8 cellular contexts compared by ENCODE assay signal in the genomic region with DNA sequence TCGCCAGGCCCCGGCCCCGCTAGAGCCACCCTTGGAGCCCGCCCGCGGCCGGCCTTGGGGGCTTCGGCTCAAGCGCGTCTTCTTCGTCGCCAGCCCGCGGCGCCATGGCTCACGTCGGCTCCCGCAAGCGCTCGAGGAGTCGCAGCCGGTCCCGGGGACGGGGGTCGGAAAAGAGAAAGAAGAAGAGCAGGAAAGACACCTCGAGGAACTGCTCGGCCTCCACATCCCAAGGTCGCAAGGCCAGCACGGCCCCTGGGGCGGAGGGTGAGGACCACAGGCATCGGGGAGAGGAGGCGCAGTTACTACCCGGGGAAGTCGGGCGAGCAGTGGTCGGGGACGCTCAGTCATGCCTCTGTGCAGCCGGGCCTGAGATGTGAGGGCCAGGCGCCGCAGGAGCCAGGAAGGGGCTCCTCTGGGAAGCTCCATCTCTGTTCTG. TPM values are rescaled to one million over a fixed set of nuclear protein-coding genes. Genes with fewer than 3 reads are reported as not detected.
DNase-seq lines count a peak whose midpoint lies in the region; ATAC-seq and TF ChIP-seq lines count a peak whose summit lies in the region.

No MANE protein-coding gene starts in this region.

- no peaks in the 10 kb centered on the region for H3K27me3 ChIP-seq in Karpas-422 (ENCODE audit: low read length)
- H3K27me3 ChIP-seq in mammary epithelial cell (ENCODE audit: insufficient read depth, low read length) = no peaks in the 10 kb centered on the region
- no peaks in the 10 kb centered on the region for H3K27me3 ChIP-seq in upper lobe of right lung

- H3K36me3 ChIP-seq in Karpas-422 (ENCODE audit: insufficient read depth, low read length) (peaks cover 13% of the 10 kb centered on the region; the same call in 1 of the 2 replicates), mammary epithelial cell (ENCODE audit: insufficient read depth, low read length) (no peaks in the 10 kb centered on the region), upper lobe of right lung (peaks cover 5% of the 10 kb centered on the region)

- H2AFZ ChIP-seq in Karpas-422 (ENCODE audit: low read length) = no peak overlapping the region
- H2AFZ ChIP-seq in mammary epithelial cell (ENCODE audit: low read depth, low read length) = peak overlapping the region; percentile 83

- H3K9me2 ChIP-seq in Karpas-422 (replicated peaks; ENCODE audit: insufficient read depth, low read length) = no peaks in the 10 kb centered on the region

- dilution Hi-C loops in mammary epithelial cell (cut with HindIII; ENCODE audit: low sequenced_read_pairs) = no loop called here

- no TSS peak for BruUV-seq in mammary epithelial cell (replicated peaks; lab: Mats Ljungman, UMichigan)

- H3K4me1 ChIP-seq in Karpas-422 (ENCODE audit: low read length) (peaks cover 41% of the 10 kb centered on the region), mammary epithelial cell (ENCODE audit: insufficient read depth, low read length) (peaks cover 44% of the 10 kb centered on the region), upper lobe of right lung (peaks cover 68% of the 10 kb centered on the region)

- H3K9me3 ChIP-seq in Karpas-422 (ENCODE audit: low read length) (no peaks in the 10 kb centered on the region), mammary epithelial cell (replicated peaks; ENCODE audit: insufficient read depth, low read length) (no peaks in the 10 kb centered on the region), upper lobe of right lung (no peaks in the 10 kb centered on the region)

- in situ Hi-C loops in mammary epithelial cell (cut with MboI; ENCODE audit: low sequenced_read_pairs in 2 of 2) = no loop called here

- ATAC-seq in GM19395 (IDR thresholded peaks at IDR 0.05; ENCODE audit: unreplicated experiment) = peak; percentile 38
- ATAC-seq in upper lobe of right lung = no peak

- 4% methylated on average over 10 of the region's 40 CpGs for WGBS in mammary epithelial cell (ENCODE audit: low coverage, missing lambda C conversion rate)

- H3K4me2 ChIP-seq in Karpas-422 (ENCODE audit: low read depth, low read length, poor library complexity, severe bottlenecking) = peak overlapping the region; percentile 80
- peak overlapping the region; percentile 93 for H3K4me2 ChIP-seq in mammary epithelial cell (ENCODE audit: insufficient read depth, low read depth, low read length)

- no peak for DNase-seq in AG09309 (ENCODE audit: low read depth)
- DNase-seq in Karpas-422 = peak; percentile 68
- no peak for DNase-seq in mammary epithelial cell
- peak; percentile 33 to 53 for DNase-seq in lung microvascular endothelial cell (ENCODE audit: low read depth in 2 of 2)
- DNase-seq in upper lobe of right lung = no peak
- no peak for DNase-seq in pons (ENCODE audit: low spot score)
- DNase-seq in NCI-H2081 treated with DMSO at 0.1 percent for 48 hours (lab: John Stamatoyannopoulos, UW) = no peak

- no peak for TF ChIP-seq CTCF in AG09309 (IDR thresholded peaks at IDR 0.05; ENCODE audit: control insufficient read depth, insufficient read depth, low read depth, low read length, missing control alignments)
- TF ChIP-seq CTCF in mammary epithelial cell (conservative IDR thresholded peaks at IDR 0.05 in 1 of 2, IDR thresholded peaks at IDR 0.05 in 1 of 2; ENCODE audit: extremely low read depth in 1 of 2, insufficient read depth in 1 of 2, low read depth in 1 of 2, low read length in 2 of 2) = no peak
- TF ChIP-seq CTCF in upper lobe of right lung (IDR thresholded peaks at IDR 0.05) = no peak

- H3K9ac ChIP-seq in Karpas-422 (ENCODE audit: low read length) = peak overlapping the region; percentile 78
- peak overlapping the region; percentile 70 for H3K9ac ChIP-seq in mammary epithelial cell (ENCODE audit: insufficient read depth, low read length)

- H4K20me1 ChIP-seq in Karpas-422 (ENCODE audit: insufficient read depth, low read depth, low read length) (peaks cover 22% of the 10 kb centered on the region), mammary epithelial cell (ENCODE audit: insufficient read depth, low read length) (no peaks in the 10 kb centered on the region)

- CTCF ChIA-PET in mammary epithelial cell (lab: Charles Lee; ENCODE audit: low non-redundant PET) = no interaction called here

- intact Hi-C loops in mammary epithelial cell (cut with micrococcal nuclease) (no loop called here), upper lobe of right lung (cut with DNase I) (no loop called here)

- H3K4me3 ChIP-seq in AG09309 (ENCODE audit: control insufficient read depth, low read depth, low read length) = peak overlapping the region; percentile 81
- peak overlapping the region; percentile 70 for H3K4me3 ChIP-seq in Karpas-422 (ENCODE audit: low read length)
- H3K4me3 ChIP-seq in mammary epithelial cell (replicated peaks in 1 of 3; ENCODE audit: insufficient read depth in 1 of 3, low read depth in 2 of 3, low read length in 3 of 3) = peak overlapping the region; percentile 79 to 93 (median 90)
- H3K4me3 ChIP-seq in upper lobe of right lung = peak overlapping the region; percentile 98

- H3K79me2 ChIP-seq in Karpas-422 (ENCODE audit: low read length) (peaks cover 31% of the 10 kb centered on the region), mammary epithelial cell (ENCODE audit: insufficient read depth, low read length) (peaks cover 54% of the 10 kb centered on the region)

- H3K27ac ChIP-seq in Karpas-422 (ENCODE audit: low read length) = peak overlapping the region; percentile 49
- H3K27ac ChIP-seq in mammary epithelial cell (ENCODE audit: insufficient read depth, low read depth, low read length) = peak overlapping the region; percentile 34
- peak overlapping the region; percentile 90 for H3K27ac ChIP-seq in upper lobe of right lung

RNA-seq across cellular contexts. Expression of gene ARL6IP4, which starts 0.6 kb away (rescaled TPM):
- total RNA-seq in Karpas-422 (2014; rRNA removed; shearing (Covaris generic); ENCODE audit: low replicate concordance) = 85.1 and 210 TPM in 2 replicates
- total RNA-seq in mammary epithelial cell (100 to 1,000 TPM in 1 of 2 donors, 10 to 100 TPM in 1; 70.2 to 166 TPM), lung microvascular endothelial cell (145 and 160 TPM in 2 replicates), upper lobe of right lung (124 TPM)
- polyA plus RNA-seq in mammary epithelial cell = 183 TPM
- 171 TPM for polyA minus RNA-seq in mammary epithelial cell

RNA-seq across cellular contexts. Expression of gene OGFOD2, which starts 6.0 kb away (rescaled TPM):
- total RNA-seq in Karpas-422 (2014; rRNA removed; shearing (Covaris generic); ENCODE audit: low replicate concordance) = 8.5 and 28.8 TPM in 2 replicates
- total RNA-seq in mammary epithelial cell = 10 to 100 TPM in 1 of 2 donors, 1 to 10 TPM in 1; 8.2 to 16.2 TPM
- polyA plus RNA-seq in mammary epithelial cell = 13.6 TPM
- polyA minus RNA-seq in mammary epithelial cell = 18.9 TPM
- total RNA-seq in lung microvascular endothelial cell = 7.2 and 9.1 TPM in 2 replicates
- total RNA-seq in upper lobe of right lung = 13.7 TPM

RNA-seq across cellular contexts. Expression of gene ABCB9, which starts 14.8 kb away (rescaled TPM):
- 1.5 and 3.7 TPM in 2 replicates for total RNA-seq in Karpas-422 (2014; rRNA removed; shearing (Covaris generic); ENCODE audit: low replicate concordance)
- 10 to 100 TPM; 11.2 to 15.5 TPM for total RNA-seq in mammary epithelial cell
- 15.2 TPM for polyA plus RNA-seq in mammary epithelial cell
- polyA minus RNA-seq in mammary epithelial cell = 12.7 TPM
- 5.0 TPM in 2 replicates for total RNA-seq in lung microvascular endothelial cell
- total RNA-seq in upper lobe of right lung = 5.2 TPM

Comparison
In these comparisons a context has a peak if more than half of its experiments do, and no peak if none do; other contexts are left out.
1. DNase-seq: peak in Karpas-422 (single experiment) and lung microvascular endothelial cell (2 of 2); none in AG09309 (single experiment), mammary epithelial cell (single experiment), upper lobe of right lung (single experiment), pons (single experiment) and NCI-H2081 treated with DMSO at 0.1 percent for 48 hours (single experiment).
2. H3K27ac ChIP-seq: peak in every context shown above with its lines; median percentile 90 in upper lobe of right lung; 49 in Karpas-422; 34 in mammary epithelial cell.
3. Peak in every context shown above with its lines, with median percentiles within 50 percentile points of each other: H3K4me3 ChIP-seq.